20 cellular contexts compared by ENCODE assay signal in genomic region chr7:28484276-28484675, GRCh38.
DNase-seq lines count a peak whose midpoint lies in the region; ATAC-seq, FAIRE-seq and TF ChIP-seq lines count a peak whose summit lies in the region.
"Had no signal": no experiment of that assay in that cellular context is flagged by ENCODE, and none has a peak within 500 bp of the region (broad histone marks: within the 10 kb centered on the region; RNA-seq: fewer than 3 reads in every experiment).

No MANE protein-coding gene starts in this region.

- TF ChIP-seq POLR2A in GM12891 (IDR thresholded peaks at IDR 0.05; ENCODE audit: low read depth, low read length) (no peak), GM12878 (IDR thresholded peaks at IDR 0.05; ENCODE audit: low read depth, low read length) (no peak)

- no peak overlapping the region for H2AFZ ChIP-seq in GM12878 (ENCODE audit: control insufficient read depth, low read depth, low read length)

- H3K4me2 ChIP-seq in GM12878 (ENCODE audit: control insufficient read depth, insufficient read depth), result no peak overlapping the region
- H3K4me2 ChIP-seq: A549 had no signal

- H3K4me1 ChIP-seq in Panc1 (ENCODE audit: control insufficient read depth, insufficient read depth, low read length) (no peaks in the 10 kb centered on the region; the same call in 1 of the 2 replicates), GM12878 (ENCODE audit: control insufficient read depth, insufficient read depth, low read length) (peaks cover 29% of the 10 kb centered on the region)
- H3K4me1 ChIP-seq: A549 had no signal

- H3K9me3 ChIP-seq in Panc1 (ENCODE audit: control insufficient read depth, insufficient read depth, low read depth, low read length) (no peaks in the 10 kb centered on the region), GM12878 (replicated peaks; ENCODE audit: control insufficient read depth, insufficient read depth, low read length) (no peaks in the 10 kb centered on the region)
- H3K9me3 ChIP-seq: A549 had no signal

- H3K4me3 ChIP-seq in Panc1 (ENCODE audit: low read depth in 2 of 2, low read length in 2 of 2) (no peak overlapping the region), GM12878 (no peak overlapping the region)
- H3K4me3 ChIP-seq: A549, K562, SK-N-MC had no signal

- DNase-seq in GM12891 (ENCODE audit: insufficient read length, low spot score) (no peak), Panc1 (ENCODE audit: low read depth, low spot score) (no peak), GM12878 (ENCODE audit: low read depth, low spot score) (no peak), renal cortical epithelial cell (ENCODE audit: low read depth) (peak; percentile 82), retina (no peak), HEK293T (ENCODE audit: extremely low spot score) (no peak), endothelial cell (ENCODE audit: low spot score) (no peak)
- DNase-seq: C1 segment of cervical spinal cord; CD8-positive, alpha-beta memory T cell; DMS53; H9; NCI-H1105; NCI-H1694 treated with DMSO at 0.1 percent for 48 hours; NCI-H510A; NCI-H774; SHP77 had no signal

- H3K36me3 ChIP-seq in Panc1 (ENCODE audit: control insufficient read depth, insufficient read depth, low read length), result no peaks in the 10 kb centered on the region
- no peaks in the 10 kb centered on the region for H3K36me3 ChIP-seq in GM12878 (ENCODE audit: control insufficient read depth in 2 of 2, insufficient read depth in 2 of 2, low read length in 1 of 2)

- no peak overlapping the region for H3K9ac ChIP-seq in GM12878 (ENCODE audit: control insufficient read depth, insufficient read depth, low read length)

- WGBS in GM12878 (ENCODE audit: insufficient coverage, insufficient replicate concordance, low lambda C conversion rate, missing lambda C conversion rate), result 49% methylated on average over 3 of the region's 3 CpGs

- CTCF ChIA-PET in Panc1 (lab: Charles Lee) (no interaction called here), GM12878 (lab: Yijun Ruan, JAX) (interaction anchor here (1.0 kb wide), 1 partner anchor 16 kb away, joined by 3 read pairs; no protein-coding TSS in a partner anchor), HEK293T (lab: Yijun Ruan, JAX) (no interaction called here)

- POLR2A ChIA-PET in Panc1 (lab: Charles Lee), result no interaction called here
- POLR2A ChIA-PET in GM12878 (lab: Charles Lee), result interaction anchor here (0.9 kb wide), 1 partner anchor 54 kb away, joined by 3 read pairs; no protein-coding TSS in a partner anchor
- POLR2A ChIA-PET in HEK293T (lab: Yijun Ruan, JAX), result no interaction called here

- H3K4me3 Mint-ChIP-seq in endothelial cell (ENCODE audit: unreplicated experiment), result no peak overlapping the region
- H3K4me3 Mint-ChIP-seq: CD8-positive, alpha-beta memory T cell; H9 had no signal

- TF ChIP-seq EP300 in GM12878 (IDR thresholded peaks at IDR 0.05; ENCODE audit: borderline replicate concordance in 1 of 2, control insufficient read depth in 1 of 2, low read depth in 2 of 2, low read length in 2 of 2), result no peak

- peaks cover 3% of the 10 kb centered on the region for H3K27me3 ChIP-seq in Panc1 (ENCODE audit: control insufficient read depth, insufficient read depth, low read length)
- H3K27me3 ChIP-seq in GM12878 (replicated peaks in 1 of 2; ENCODE audit: control insufficient read depth in 2 of 2, insufficient read depth in 2 of 2, low read length in 1 of 2), result no peaks in the 10 kb centered on the region

- RAD21 ChIA-PET in GM12878 (lab: Charles Lee; ENCODE audit: unreplicated experiment), result interaction anchor here (0.8 to 7.4 kb wide), 4 partner anchors 23 to 89 kb away, joined by 3 to 192 read pairs (median 4); no protein-coding TSS in a partner anchor

- H3K27ac ChIP-seq in Panc1 (ENCODE audit: low read length) (no peak overlapping the region), GM12878 (ENCODE audit: control insufficient read depth, insufficient read depth) (no peak overlapping the region)
- H3K27ac ChIP-seq: A549, SK-N-MC had no signal

- SMC1A ChIA-PET in GM12878 (lab: Charles Lee; ENCODE audit: uncharacterized antibody, unreplicated experiment), result interaction anchor here (1.1 to 11.7 kb wide), 3 partner anchors 26 to 91 kb away, joined by 3 to 153 read pairs (median 4); no protein-coding TSS in a partner anchor

- BruUV-seq in Panc1 (replicated peaks; lab: Mats Ljungman, UMichigan) (no TSS peak), GM12878 (replicated peaks; lab: Mats Ljungman, UMichigan) (no TSS peak)

- peaks cover 32% of the 10 kb centered on the region for H3K4me1 Mint-ChIP-seq in endothelial cell (ENCODE audit: unreplicated experiment)
- H3K4me1 Mint-ChIP-seq: CD8-positive, alpha-beta memory T cell had no signal

- no peak overlapping the region for H3K27ac Mint-ChIP-seq in endothelial cell (ENCODE audit: unreplicated experiment)
- H3K27ac Mint-ChIP-seq: CD8-positive, alpha-beta memory T cell had no signal

- no peak for TF ChIP-seq RAD21 in GM12878 (IDR thresholded peaks at IDR 0.05; ENCODE audit: insufficient read depth, low read depth, low read length)

- no peaks in the 10 kb centered on the region for H3K79me2 ChIP-seq in GM12878 (ENCODE audit: control insufficient read depth, insufficient read depth, low read length)

- no peaks in the 10 kb centered on the region for H3K27me3 Mint-ChIP-seq in endothelial cell (ENCODE audit: unreplicated experiment)

- ATAC-seq in Panc1 (0 out of 2 replicates have a peak, but pooled peaks have one; percentile 42), GM12878 (no peak), GM21723 (IDR thresholded peaks at IDR 0.05; ENCODE audit: unreplicated experiment) (no peak)
- ATAC-seq: A549, K562 had no signal

- no peaks in the 10 kb centered on the region for H3K9me3 Mint-ChIP-seq in endothelial cell (ENCODE audit: unreplicated experiment)

- H3K36me3 Mint-ChIP-seq in endothelial cell (ENCODE audit: low read depth, unreplicated experiment), result no peaks in the 10 kb centered on the region
- H3K36me3 Mint-ChIP-seq: CD8-positive, alpha-beta memory T cell had no signal

- TF ChIP-seq CTCF in Panc1 (IDR thresholded peaks at IDR 0.05) (no peak), GM12878 (IDR thresholded peaks at IDR 0.05 in 2 of 3, conservative IDR thresholded peaks at IDR 0.05 in 1 of 3; ENCODE audit: control insufficient read depth in 2 of 3, extremely low read depth in 1 of 3, insufficient read depth in 1 of 3, low read depth in 3 of 3, low read length in 3 of 3) (no peak), endothelial cell (IDR thresholded peaks at IDR 0.05; ENCODE audit: unreplicated experiment) (no peak)

- no peaks in the 10 kb centered on the region for H4K20me1 ChIP-seq in GM12878 (ENCODE audit: control insufficient read depth, insufficient read depth)

- in situ Hi-C loops in Panc1 (cut with HindIII; ENCODE audit: low pct_unique_long_range_greater_than_20kb, low sequenced_read_pairs) (no loop called here), GM12878 (cut with MboI) (loop anchor here (5.0 kb wide), 1 partner anchor 48 kb away; no protein-coding TSS in a partner anchor)

- intact Hi-C loops in Panc1 (cut with micrococcal nuclease; ENCODE audit: unreplicated experiment), result no loop called here
- intact Hi-C loops in GM12878 (cut with micrococcal nuclease; ENCODE audit: unreplicated experiment), result loop anchor here (5.0 to 10.0 kb wide), 3 partner anchors 38 to 368 kb away; no protein-coding TSS in a partner anchor

- FAIRE-seq in GM12891 (lab: Jason Lieb, UNC) (no peak), GM12878 (lab: Jason Lieb, UNC) (no peak)
- FAIRE-seq: A549, K562 had no signal

TF ChIP-seq in GM12891, 5 proteins besides CTCF, POLR2A, EP300 and RAD21:
- no peak for TF ChIP-seq POLR2AphosphoS5 (IDR thresholded peaks at IDR 0.05; ENCODE audit: low read depth, low read length)
- peak; percentile 10; the same call in 1 of the 2 replicates for TF ChIP-seq SPI1 (IDR thresholded peaks at IDR 0.05; ENCODE audit: low read depth, low read length)

TF ChIP-seq in HEK293T, 16 proteins besides CTCF, POLR2A, EP300 and RAD21:
- no peak for TF ChIP-seq NFRKB (IDR thresholded peaks at IDR 0.05)
- no peak for TF ChIP-seq SUZ12 (IDR thresholded peaks at IDR 0.05)
- no peak for TF ChIP-seq BHLHE40 (IDR thresholded peaks at IDR 0.05; ENCODE audit: borderline replicate concordance)
- TF ChIP-seq FOXA1 (IDR thresholded peaks at IDR 0.05), result no peak
- no peak for TF ChIP-seq FOXK2 (IDR thresholded peaks at IDR 0.05)
- no peak for TF ChIP-seq PKNOX1 (IDR thresholded peaks at IDR 0.05)
- TF ChIP-seq CTBP1 (IDR thresholded peaks at IDR 0.05; ENCODE audit: borderline replicate concordance), result no peak
